ENCODE assay signal across 17 cellular contexts in genomic region chr11:3972431-3972830, GRCh38.
A peak's percentile ranks its signal among the peaks of the same experiment; 100 is the strongest.
DNase-seq lines count a peak whose midpoint lies in the region; ATAC-seq and TF ChIP-seq lines count a peak whose summit lies in the region.
"Had no signal": no experiment of that assay in that cellular context is flagged by ENCODE, and none has a peak within 500 bp of the region (broad histone marks: within the 10 kb centered on the region; RNA-seq: fewer than 3 reads in every experiment).

No MANE protein-coding gene starts in this region.

- H3K9me3 ChIP-seq in T-helper 17 cell (ENCODE audit: control insufficient read depth, low read length, poor library complexity, severe bottlenecking) (no peaks in the 10 kb centered on the region), esophagus squamous epithelium (no peaks in the 10 kb centered on the region), suprapubic skin (no peaks in the 10 kb centered on the region)

- H3K27ac ChIP-seq in esophagus squamous epithelium (peak overlapping the region; percentile 18 to 80 (median 73)), suprapubic skin (peak overlapping the region; percentile 55)
- H3K27ac ChIP-seq: C4-2B, RWPE1 had no signal

- WGBS in esophagus squamous epithelium, 2 donors, result 21 to 56% methylated on average over 1 of the region's 1 CpG
- WGBS in suprapubic skin, result 35% methylated on average over 1 of the region's 1 CpG

- H3K9me3 Mint-ChIP-seq in activated naive CD4-positive, alpha-beta T cell treated with anti-CD3 and anti-CD28 coated beads, Interleukin-2, amount 50 U/mL, for 24 hours, result no peaks in the 10 kb centered on the region
- no peaks in the 10 kb centered on the region for H3K9me3 Mint-ChIP-seq in activated naive CD4-positive, alpha-beta T cell treated with anti-CD3 and anti-CD28 coated beads, Interleukin-2, amount 10 ng/mL, durations not matched to agents 7 days and 5 days

- H3K4me3 ChIP-seq in esophagus squamous epithelium, result no peak overlapping the region
- no peak overlapping the region for H3K4me3 ChIP-seq in suprapubic skin

- no peak for DNase-seq in activated naive CD4-positive, alpha-beta T cell treated with anti-CD3 and anti-CD28 coated beads, Interleukin-2, amount 10 ng/mL, durations not matched to agents 7 days and 5 days
- DNase-seq in T-helper 17 cell (no peak), esophagus squamous epithelium (lab: John Stamatoyannopoulos, UW) (no peak), suprapubic skin (ENCODE audit: low spot score in 2 of 2) (no peak), NCI-H82 (lab: John Stamatoyannopoulos, UW) (no peak)
- no peak for DNase-seq in stimulated activated CD4-positive, alpha-beta T cell treated with anti-CD3 and anti-CD28 coated beads, Interleukin-2, amount 100 ng/mL, for 24 hours
- DNase-seq: GDM1, KG1, NCI-H1092 treated with DMSO at 0.1 percent for 48 hours, NCI-H1436 treated with DMSO at 0.1 percent for 48 hours, NCI-H2029, NCI-H2227 treated with DMSO at 0.1 percent for 48 hours, NCI-H510A, SHP77 treated with DMSO at 0.1 percent for 48 hours had no signal

- peak overlapping the region; percentile 43 for H3K27ac Mint-ChIP-seq in activated naive CD4-positive, alpha-beta T cell treated with anti-CD3 and anti-CD28 coated beads, Interleukin-2, amount 50 U/mL, for 24 hours
- H3K27ac Mint-ChIP-seq in activated naive CD4-positive, alpha-beta T cell treated with anti-CD3 and anti-CD28 coated beads, Interleukin-2, amount 10 ng/mL, durations not matched to agents 7 days and 5 days, result no peak overlapping the region
- H3K27ac Mint-ChIP-seq in T-helper 17 cell, result peak overlapping the region; percentile 53

- peaks cover 77% of the 10 kb centered on the region for H3K4me1 Mint-ChIP-seq in activated naive CD4-positive, alpha-beta T cell treated with anti-CD3 and anti-CD28 coated beads, Interleukin-2, amount 50 U/mL, for 24 hours
- H3K4me1 Mint-ChIP-seq in activated naive CD4-positive, alpha-beta T cell treated with anti-CD3 and anti-CD28 coated beads, Interleukin-2, amount 10 ng/mL, durations not matched to agents 7 days and 5 days, result peaks cover 50% of the 10 kb centered on the region
- H3K4me1 Mint-ChIP-seq in T-helper 17 cell, result peaks cover 57% of the 10 kb centered on the region

- H3K27me3 Mint-ChIP-seq in activated naive CD4-positive, alpha-beta T cell treated with anti-CD3 and anti-CD28 coated beads, Interleukin-2, amount 50 U/mL, for 24 hours, result no peaks in the 10 kb centered on the region
- no peaks in the 10 kb centered on the region for H3K27me3 Mint-ChIP-seq in activated naive CD4-positive, alpha-beta T cell treated with anti-CD3 and anti-CD28 coated beads, Interleukin-2, amount 10 ng/mL, durations not matched to agents 7 days and 5 days
- H3K27me3 Mint-ChIP-seq in T-helper 17 cell, result no peaks in the 10 kb centered on the region

- no peak for TF ChIP-seq EP300 in suprapubic skin (IDR thresholded peaks at IDR 0.05)

- H3K4me3 Mint-ChIP-seq in activated naive CD4-positive, alpha-beta T cell treated with anti-CD3 and anti-CD28 coated beads, Interleukin-2, amount 50 U/mL, for 24 hours, result no peak overlapping the region
- no peak overlapping the region for H3K4me3 Mint-ChIP-seq in activated naive CD4-positive, alpha-beta T cell treated with anti-CD3 and anti-CD28 coated beads, Interleukin-2, amount 10 ng/mL, durations not matched to agents 7 days and 5 days
- no peak overlapping the region for H3K4me3 Mint-ChIP-seq in T-helper 17 cell

- H3K4me1 ChIP-seq in esophagus squamous epithelium (peaks cover 0 to 65% (median 23%) of the 10 kb centered on the region in 3 donors), suprapubic skin (peaks cover 37% of the 10 kb centered on the region)

- TF ChIP-seq POLR2A in esophagus squamous epithelium (IDR thresholded peaks at IDR 0.05), result no peak
- no peak for TF ChIP-seq POLR2A in suprapubic skin (IDR thresholded peaks at IDR 0.05)

- ATAC-seq in T-helper 17 cell, result no peak

- TF ChIP-seq CTCF in esophagus squamous epithelium (IDR thresholded peaks at IDR 0.05), result no peak
- TF ChIP-seq CTCF in suprapubic skin (IDR thresholded peaks at IDR 0.05), result no peak

- intact Hi-C loops in esophagus squamous epithelium (cut with DNase I), result no loop called here

- CTCF ChIA-PET in activated naive CD4-positive, alpha-beta T cell treated with anti-CD3 and anti-CD28 coated beads, Interleukin-2, amount 10 ng/mL, durations not matched to agents 7 days and 5 days (lab: Charles Lee), result interaction anchor here (1.1 to 1.7 kb wide), 2 partner anchors 42 to 124 kb away, joined by 3 to 7 read pairs; no protein-coding TSS in a partner anchor

- H3K27me3 ChIP-seq in esophagus squamous epithelium (no peaks in the 10 kb centered on the region), suprapubic skin (no peaks in the 10 kb centered on the region)

- peaks cover 0 to 20% (median 0%) of the 10 kb centered on the region in 3 donors for H3K36me3 ChIP-seq in esophagus squamous epithelium
- peaks cover 3% of the 10 kb centered on the region for H3K36me3 ChIP-seq in suprapubic skin

- peaks cover 27% of the 10 kb centered on the region for H3K36me3 Mint-ChIP-seq in activated naive CD4-positive, alpha-beta T cell treated with anti-CD3 and anti-CD28 coated beads, Interleukin-2, amount 50 U/mL, for 24 hours
- peaks cover 44% of the 10 kb centered on the region for H3K36me3 Mint-ChIP-seq in activated naive CD4-positive, alpha-beta T cell treated with anti-CD3 and anti-CD28 coated beads, Interleukin-2, amount 10 ng/mL, durations not matched to agents 7 days and 5 days
- peaks cover 16% of the 10 kb centered on the region for H3K36me3 Mint-ChIP-seq in T-helper 17 cell (ENCODE audit: low read depth)
